ENCODE assay signal across 1 cellular context in genomic region chr4:121822047-121822446, GRCh38.
TF ChIP-seq lines count a peak whose summit lies in the region.

No MANE protein-coding gene starts in this region.

TF ChIP-seq in SK-N-SH, 30 proteins besides CTCF, POLR2A, EP300 and RAD21 (continued from another document):
- TF ChIP-seq ELF1 (IDR thresholded peaks at IDR 0.05) (no peak), SIN3A (IDR thresholded peaks at IDR 0.05; ENCODE audit: borderline replicate concordance, low read depth, low read length) (no peak), NFIC (IDR thresholded peaks at IDR 0.05; ENCODE audit: borderline replicate concordance) (no peak), TCF12 (IDR thresholded peaks at IDR 0.05) (no peak), FOXJ3 (CRISPR knock-in tag; IDR thresholded peaks at IDR 0.05) (no peak)
TF ChIP-seq in SK-N-SH: peak in this region for 0.
